ENCODE assay signal across 26 cellular contexts in genomic region chr15:32130823-32131222, GRCh38.
DNase-seq lines count a peak whose midpoint lies in the region; FAIRE-seq and TF ChIP-seq lines count a peak whose summit lies in the region.
"Had no signal": no experiment of that assay in that cellular context is flagged by ENCODE, and none has a peak within 500 bp of the region (broad histone marks: within the 10 kb centered on the region; RNA-seq: fewer than 3 reads in every experiment).

No MANE protein-coding gene starts in this region.

- H2AFZ ChIP-seq in osteoblast (ENCODE audit: low read length), result no peak overlapping the region

- in situ Hi-C loops in SK-MEL-5 (cut with HindIII; ENCODE audit: low pct_unique_long_range_greater_than_20kb, low sequenced_read_pairs), result no loop called here

- no peaks in the 10 kb centered on the region for H3K4me1 ChIP-seq in osteoblast (ENCODE audit: insufficient read depth, low read length)
- H3K4me1 ChIP-seq: Caco-2, SJSA1 had no signal

- H4K20me1 ChIP-seq in osteoblast (ENCODE audit: insufficient read depth, low read length), result no peaks in the 10 kb centered on the region

- DNase-seq in D721Med (ENCODE audit: insufficient read length, low spot score) (no peak), SK-MEL-5 (ENCODE audit: low read depth, low spot score) (peak; percentile 8), kidney epithelial cell (ENCODE audit: low read depth) (no peak), osteoblast (ENCODE audit: insufficient read length, low spot score, missing footprints) (no peak), SIG-M5 (lab: John Stamatoyannopoulos, UW) (no peak), pons (ENCODE audit: low spot score) (no peak), NOMO-1 treated with dmso at 0.1 percent for 144 hours (lab: John Stamatoyannopoulos, UW; ENCODE audit: unreplicated experiment) (no peak)
- DNase-seq: ACHN; Caco-2; CD4-positive, CD25-positive, alpha-beta regulatory T cell; DMS153; GF-D8; IMR-90; Karpas-422; MM.1S; NCI-H1092; NCI-H1436 treated with DMSO at 0.1 percent for 48 hours; NCI-H2029; NCI-H2171 treated with DMSO at 0.1 percent for 48 hours; NCI-H446 treated with DMSO at 0.1 percent for 48 hours; NCI-H69; T-helper 17 cell had no signal

- no peaks in the 10 kb centered on the region for H3K79me2 ChIP-seq in osteoblast (ENCODE audit: insufficient read depth, low read length)

- TF ChIP-seq CTCF in D721Med (IDR thresholded peaks at IDR 0.05; ENCODE audit: insufficient read depth, missing control alignments) (peak; percentile 4), LNCAP (IDR thresholded peaks at IDR 0.05) (peak; percentile 38), kidney epithelial cell (IDR thresholded peaks at IDR 0.05; ENCODE audit: insufficient read depth, low read length, poor library complexity, severe bottlenecking) (peak; percentile 4), osteoblast (IDR thresholded peaks at IDR 0.05; ENCODE audit: extremely low read depth, low read depth, low read length) (no peak)

- FAIRE-seq in D721Med (lab: Jason Lieb, UNC), result peak; percentile 64
- FAIRE-seq: GM12878 had no signal

- peaks cover 4% of the 10 kb centered on the region for H3K9me3 ChIP-seq in osteoblast (ENCODE audit: low read depth, low read length)
- H3K9me3 ChIP-seq: Caco-2, SJSA1 had no signal

- no peak overlapping the region for H3K4me2 ChIP-seq in osteoblast (ENCODE audit: insufficient read depth, low read length)

- no peak overlapping the region for H3K27ac ChIP-seq in osteoblast (ENCODE audit: low read depth, low read length)
- H3K27ac ChIP-seq: RWPE1, SJSA1 had no signal

- no peak overlapping the region for H3K4me3 ChIP-seq in kidney epithelial cell (ENCODE audit: low read depth, low read length)
- no peak overlapping the region for H3K4me3 ChIP-seq in osteoblast (ENCODE audit: insufficient read depth, low read length)
- H3K4me3 ChIP-seq: GM12878, SJSA1 had no signal

- H3K36me3 ChIP-seq in kidney epithelial cell (ENCODE audit: control insufficient read depth, insufficient read depth, low read length) (no peaks in the 10 kb centered on the region), osteoblast (ENCODE audit: insufficient read depth, low read length) (no peaks in the 10 kb centered on the region)
- H3K36me3 ChIP-seq: SJSA1 had no signal

- H3K27me3 ChIP-seq in kidney epithelial cell (ENCODE audit: control insufficient read depth, insufficient read depth, low read length), result no peaks in the 10 kb centered on the region
- no peaks in the 10 kb centered on the region for H3K27me3 ChIP-seq in osteoblast (ENCODE audit: insufficient read depth, low read length)
